35 cellular contexts compared by ENCODE assay signal in genomic region chr5:68991279-68991678, GRCh38.
"Had no signal": no experiment of that assay in that cellular context is flagged by ENCODE, and none has a peak within 500 bp of the region (broad histone marks: within the 10 kb centered on the region; RNA-seq: fewer than 3 reads in every experiment).

No MANE protein-coding gene starts in this region.

- H3K4me1 ChIP-seq: body of pancreas, breast epithelium had no signal

- DNase-seq: activated B cell treated with CpG ODN at 0.5 μM for 24 hours; activated CD4-positive, alpha-beta memory T cell treated with anti-CD3 and anti-CD28 coated beads, Interleukin-2, amount 10 ng/mL, durations not matched to agents 7 days and 5 days; activated CD4-positive, alpha-beta T cell treated with anti-CD3 and anti-CD28 coated beads for 1 hour; activated CD4-positive, alpha-beta T cell treated with anti-CD3 and anti-CD28 coated beads for 36 hours; activated CD4-positive, alpha-beta T cell treated with anti-CD3 and anti-CD28 coated beads for 48 hours; activated CD4-positive, alpha-beta T cell treated with anti-CD3 and anti-CD28 coated beads, Interleukin-2, amount 10 ng/mL, durations not matched to agents 7 days and 5 days; activated CD4-positive, alpha-beta T cell treated with anti-CD3 and anti-CD28 coated beads, Interleukin-2, amount 50 U/mL, for 48 hours; activated CD8-positive, alpha-beta memory T cell treated with anti-CD3 and anti-CD28 coated beads for 24 hours; activated CD8-positive, alpha-beta memory T cell treated with anti-CD3 and anti-CD28 coated beads, Interleukin-2, amount 10 ng/mL, durations not matched to agents 7 days and 5 days; activated CD8-positive, alpha-beta memory T cell treated with anti-CD3 and anti-CD28 coated beads, Interleukin-2, amount 50 U/mL, for 48 hours; activated CD8-positive, alpha-beta T cell treated with anti-CD3 and anti-CD28 coated beads, Interleukin-2, amount 10 ng/mL, durations not matched to agents 7 days and 5 days; activated effector memory CD4-positive, alpha-beta T cell treated with Interleukin-2 at 50 U/mL for 16 hours; activated gamma-delta T cell; activated naive CD4-positive, alpha-beta T cell treated with anti-CD3 and anti-CD28 coated beads, Interleukin-2, amount 10 ng/mL, durations not matched to agents 7 days and 5 days; activated naive CD4-positive, alpha-beta T cell treated with Interleukin-2 at 50 U/mL for 16 hours; activated naive CD8-positive, alpha-beta T cell treated with anti-CD3 and anti-CD28 coated beads, Interleukin-2, amount 10 ng/mL, durations not matched to agents 7 days and 5 days; activated naive CD8-positive, alpha-beta T cell treated with anti-CD3 and anti-CD28 coated beads, Interleukin-2, amount 50 U/mL, for 24 hours; activated T-cell treated with anti-CD3 and anti-CD28 coated beads, Interleukin-2, amount 50 U/mL, for 24 hours; activated T-cell treated with anti-CD3 and anti-CD28 coated beads, Interleukin-2, amount 50 U/mL, for 48 hours; amygdala; anterior cingulate cortex; body of pancreas; brain microvascular endothelial cell; cerebellar nuclear complex; T-helper 1 cell; T-helper 2 cell; T-helper 9 cell had no signal

- H3K4me3 Mint-ChIP-seq: activated B cell treated with CpG ODN at 0.5 μM for 24 hours; activated CD4-positive, alpha-beta memory T cell treated with anti-CD3 and anti-CD28 coated beads, Interleukin-2, amount 10 ng/mL, durations not matched to agents 7 days and 5 days; activated CD4-positive, alpha-beta T cell treated with anti-CD3 and anti-CD28 coated beads for 36 hours; activated CD4-positive, alpha-beta T cell treated with anti-CD3 and anti-CD28 coated beads, Interleukin-2, amount 10 ng/mL, durations not matched to agents 7 days and 5 days; activated CD8-positive, alpha-beta memory T cell treated with anti-CD3 and anti-CD28 coated beads, Interleukin-2, amount 10 ng/mL, durations not matched to agents 7 days and 5 days; activated CD8-positive, alpha-beta T cell treated with anti-CD3 and anti-CD28 coated beads, Interleukin-2, amount 10 ng/mL, durations not matched to agents 7 days and 5 days; activated naive CD4-positive, alpha-beta T cell treated with anti-CD3 and anti-CD28 coated beads, Interleukin-2, amount 10 ng/mL, durations not matched to agents 7 days and 5 days; activated naive CD4-positive, alpha-beta T cell treated with anti-CD3 and anti-CD28 coated beads, Interleukin-2, amount 50 U/mL, for 24 hours; activated naive CD8-positive, alpha-beta T cell; activated naive CD8-positive, alpha-beta T cell treated with anti-CD3 and anti-CD28 coated beads, Interleukin-2, amount 10 ng/mL, durations not matched to agents 7 days and 5 days; activated naive CD8-positive, alpha-beta T cell treated with anti-CD3 and anti-CD28 coated beads, Interleukin-2, amount 50 U/mL, for 24 hours; activated T-cell treated with anti-CD3 and anti-CD28 coated beads, Interleukin-2, amount 50 U/mL, for 24 hours; central memory CD8-positive, alpha-beta T cell; T-helper 1 cell treated with Interleukin-12 subunit alpha and Interleukin-12 subunit beta and Interleukin-4 antibody, amounts not matched to agents 30 μg/mL and 1 μg/mL, for 36 hours; T-helper 2 cell treated with Interferon-gamma antibody and Interleukin-4, amounts not matched to agents 5 μg/mL and 100 μg/mL, for 36 hours had no signal

- ATAC-seq: activated CD4-positive, alpha-beta T cell treated with anti-CD3 and anti-CD28 coated beads for 36 hours; activated CD8-positive, alpha-beta memory T cell treated with anti-CD3 and anti-CD28 coated beads, Interleukin-2, amount 10 ng/mL, durations not matched to agents 7 days and 5 days; activated CD8-positive, alpha-beta T cell treated with anti-CD3 and anti-CD28 coated beads, Interleukin-2, amount 10 ng/mL, durations not matched to agents 7 days and 5 days; activated naive CD8-positive, alpha-beta T cell treated with anti-CD3 and anti-CD28 coated beads, Interleukin-2, amount 50 U/mL, for 24 hours; body of pancreas had no signal

- H3K4me1 Mint-ChIP-seq: activated B cell treated with CpG ODN at 0.5 μM for 24 hours; activated naive CD4-positive, alpha-beta T cell treated with anti-CD3 and anti-CD28 coated beads, Interleukin-2, amount 50 U/mL, for 24 hours had no signal

- H3K36me3 Mint-ChIP-seq: activated CD8-positive, alpha-beta memory T cell treated with anti-CD3 and anti-CD28 coated beads, Interleukin-2, amount 10 ng/mL, durations not matched to agents 7 days and 5 days; activated naive CD4-positive, alpha-beta T cell treated with anti-CD3 and anti-CD28 coated beads, Interleukin-2, amount 10 ng/mL, durations not matched to agents 7 days and 5 days; activated naive CD4-positive, alpha-beta T cell treated with anti-CD3 and anti-CD28 coated beads, Interleukin-2, amount 50 U/mL, for 24 hours; activated naive CD8-positive, alpha-beta T cell; activated naive CD8-positive, alpha-beta T cell treated with anti-CD3 and anti-CD28 coated beads, Interleukin-2, amount 10 ng/mL, durations not matched to agents 7 days and 5 days had no signal

- H3K4me3 ChIP-seq: body of pancreas, breast epithelium had no signal

- H3K36me3 ChIP-seq: brain microvascular endothelial cell, breast epithelium had no signal

- H3K9me3 ChIP-seq: body of pancreas, breast epithelium had no signal

- H3K27me3 Mint-ChIP-seq: activated CD4-positive, alpha-beta T cell treated with anti-CD3 and anti-CD28 coated beads, Interleukin-2, amount 10 ng/mL, durations not matched to agents 7 days and 5 days; activated CD8-positive, alpha-beta memory T cell treated with anti-CD3 and anti-CD28 coated beads, Interleukin-2, amount 10 ng/mL, durations not matched to agents 7 days and 5 days; activated naive CD4-positive, alpha-beta T cell treated with anti-CD3 and anti-CD28 coated beads, Interleukin-2, amount 10 ng/mL, durations not matched to agents 7 days and 5 days; activated naive CD4-positive, alpha-beta T cell treated with anti-CD3 and anti-CD28 coated beads, Interleukin-2, amount 50 U/mL, for 24 hours; activated naive CD8-positive, alpha-beta T cell; activated naive CD8-positive, alpha-beta T cell treated with anti-CD3 and anti-CD28 coated beads, Interleukin-2, amount 50 U/mL, for 24 hours had no signal

- H3K27ac Mint-ChIP-seq: activated B cell treated with CpG ODN at 0.5 μM for 24 hours; activated CD4-positive, alpha-beta memory T cell treated with anti-CD3 and anti-CD28 coated beads, Interleukin-2, amount 10 ng/mL, durations not matched to agents 7 days and 5 days; activated CD4-positive, alpha-beta T cell treated with anti-CD3 and anti-CD28 coated beads for 36 hours; activated CD4-positive, alpha-beta T cell treated with anti-CD3 and anti-CD28 coated beads, Interleukin-2, amount 10 ng/mL, durations not matched to agents 7 days and 5 days; activated CD8-positive, alpha-beta memory T cell treated with anti-CD3 and anti-CD28 coated beads, Interleukin-2, amount 10 ng/mL, durations not matched to agents 7 days and 5 days; activated CD8-positive, alpha-beta T cell treated with anti-CD3 and anti-CD28 coated beads, Interleukin-2, amount 10 ng/mL, durations not matched to agents 7 days and 5 days; activated naive CD4-positive, alpha-beta T cell treated with anti-CD3 and anti-CD28 coated beads, Interleukin-2, amount 10 ng/mL, durations not matched to agents 7 days and 5 days; activated naive CD4-positive, alpha-beta T cell treated with anti-CD3 and anti-CD28 coated beads, Interleukin-2, amount 50 U/mL, for 24 hours; activated naive CD8-positive, alpha-beta T cell; activated naive CD8-positive, alpha-beta T cell treated with anti-CD3 and anti-CD28 coated beads, Interleukin-2, amount 10 ng/mL, durations not matched to agents 7 days and 5 days; activated naive CD8-positive, alpha-beta T cell treated with anti-CD3 and anti-CD28 coated beads, Interleukin-2, amount 50 U/mL, for 24 hours; activated T-cell treated with anti-CD3 and anti-CD28 coated beads, Interleukin-2, amount 50 U/mL, for 24 hours; activated T-helper 2 cell treated with anti-CD3 and anti-CD28 coated beads, Interferon-gamma antibody, Interleukin-2, Interleukin-4, amounts not matched to agents 10 μg/mL and 5 μg/mL and 100 μg/mL, durations not matched to agents 14 hours and 24 hours and 36 hours; T-helper 1 cell treated with Interleukin-12 subunit alpha and Interleukin-12 subunit beta and Interleukin-4 antibody, amounts not matched to agents 30 μg/mL and 1 μg/mL, for 36 hours; T-helper 2 cell treated with Interferon-gamma antibody and Interleukin-4, amounts not matched to agents 5 μg/mL and 100 μg/mL, for 36 hours had no signal

- H3K27me3 ChIP-seq: body of pancreas, brain microvascular endothelial cell, breast epithelium had no signal

- H3K9me3 Mint-ChIP-seq: activated CD4-positive, alpha-beta memory T cell treated with anti-CD3 and anti-CD28 coated beads, Interleukin-2, amount 10 ng/mL, durations not matched to agents 7 days and 5 days; activated CD4-positive, alpha-beta T cell treated with anti-CD3 and anti-CD28 coated beads, Interleukin-2, amount 10 ng/mL, durations not matched to agents 7 days and 5 days; activated naive CD4-positive, alpha-beta T cell treated with anti-CD3 and anti-CD28 coated beads, Interleukin-2, amount 10 ng/mL, durations not matched to agents 7 days and 5 days; activated naive CD4-positive, alpha-beta T cell treated with anti-CD3 and anti-CD28 coated beads, Interleukin-2, amount 50 U/mL, for 24 hours; activated naive CD8-positive, alpha-beta T cell treated with anti-CD3 and anti-CD28 coated beads, Interleukin-2, amount 10 ng/mL, durations not matched to agents 7 days and 5 days; activated naive CD8-positive, alpha-beta T cell treated with anti-CD3 and anti-CD28 coated beads, Interleukin-2, amount 50 U/mL, for 24 hours; activated T-cell treated with anti-CD3 and anti-CD28 coated beads, Interleukin-2, amount 50 U/mL, for 24 hours; activated T-helper 2 cell treated with anti-CD3 and anti-CD28 coated beads, Interferon-gamma antibody, Interleukin-2, Interleukin-4, amounts not matched to agents 10 μg/mL and 5 μg/mL and 100 μg/mL, durations not matched to agents 14 hours and 24 hours and 36 hours; central memory CD8-positive, alpha-beta T cell; T-helper 1 cell treated with Interleukin-12 subunit alpha and Interleukin-12 subunit beta and Interleukin-4 antibody, amounts not matched to agents 30 μg/mL and 1 μg/mL, for 36 hours; T-helper 2 cell treated with Interferon-gamma antibody and Interleukin-4, amounts not matched to agents 5 μg/mL and 100 μg/mL, for 36 hours had no signal

- H3K27ac ChIP-seq: body of pancreas, brain microvascular endothelial cell, breast epithelium, VCaP had no signal
